ENCODE assay signal across 1 cellular context in genomic region chr11:64271339-64272132, GRCh38.
TF ChIP-seq lines count a peak whose summit lies in the region.

No MANE protein-coding gene starts in this region.

TF ChIP-seq in GM12878, 131 proteins besides CTCF, POLR2A, EP300 and RAD21 (continued from another document and continues in another):
- TF ChIP-seq, protein P1, sequence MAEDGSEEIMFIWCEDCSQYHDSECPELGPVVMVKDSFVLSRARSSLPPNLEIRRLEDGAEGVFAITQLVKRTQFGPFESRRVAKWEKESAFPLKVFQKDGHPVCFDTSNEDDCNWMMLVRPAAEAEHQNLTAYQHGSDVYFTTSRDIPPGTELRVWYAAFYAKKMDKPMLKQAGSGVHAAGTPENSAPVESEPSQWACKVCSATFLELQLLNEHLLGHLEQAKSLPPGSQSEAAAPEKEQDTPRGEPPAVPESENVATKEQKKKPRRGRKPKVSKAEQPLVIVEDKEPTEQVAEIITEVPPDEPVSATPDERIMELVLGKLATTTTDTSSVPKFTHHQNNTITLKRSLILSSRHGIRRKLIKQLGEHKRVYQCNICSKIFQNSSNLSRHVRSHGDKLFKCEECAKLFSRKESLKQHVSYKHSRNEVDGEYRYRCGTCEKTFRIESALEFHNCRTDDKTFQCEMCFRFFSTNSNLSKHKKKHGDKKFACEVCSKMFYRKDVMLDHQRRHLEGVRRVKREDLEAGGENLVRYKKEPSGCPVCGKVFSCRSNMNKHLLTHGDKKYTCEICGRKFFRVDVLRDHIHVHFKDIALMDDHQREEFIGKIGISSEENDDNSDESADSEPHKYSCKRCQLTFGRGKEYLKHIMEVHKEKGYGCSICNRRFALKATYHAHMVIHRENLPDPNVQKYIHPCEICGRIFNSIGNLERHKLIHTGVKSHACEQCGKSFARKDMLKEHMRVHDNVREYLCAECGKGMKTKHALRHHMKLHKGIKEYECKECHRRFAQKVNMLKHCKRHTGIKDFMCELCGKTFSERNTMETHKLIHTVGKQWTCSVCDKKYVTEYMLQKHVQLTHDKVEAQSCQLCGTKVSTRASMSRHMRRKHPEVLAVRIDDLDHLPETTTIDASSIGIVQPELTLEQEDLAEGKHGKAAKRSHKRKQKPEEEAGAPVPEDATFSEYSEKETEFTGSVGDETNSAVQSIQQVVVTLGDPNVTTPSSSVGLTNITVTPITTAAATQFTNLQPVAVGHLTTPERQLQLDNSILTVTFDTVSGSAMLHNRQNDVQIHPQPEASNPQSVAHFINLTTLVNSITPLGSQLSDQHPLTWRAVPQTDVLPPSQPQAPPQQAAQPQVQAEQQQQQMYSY (CRISPR knock-in tag; IDR thresholded peaks at IDR 0.05): no peak
- TF ChIP-seq MYC (IDR thresholded peaks at IDR 0.05; ENCODE audit: insufficient read depth, insufficient read length, insufficient replicate concordance, low read length, severe bottlenecking) (no peak), TCF3 (IDR thresholded peaks at IDR 0.05; ENCODE audit: borderline replicate concordance, insufficient read depth, low read depth, low read length) (no peak), SREBF1 (IDR thresholded peaks at IDR 0.05; ENCODE audit: low read length) (no peak), ZSCAN29 (IDR thresholded peaks at IDR 0.05) (no peak), CBX5 (IDR thresholded peaks at IDR 0.05; ENCODE audit: low read depth) (no peak), ETV6 (conservative IDR thresholded peaks at IDR 0.05 in 1 of 2, IDR thresholded peaks at IDR 0.05 in 1 of 2; ENCODE audit: borderline replicate concordance in 1 of 2, low read depth in 1 of 2) (no peak), RCOR1 (conservative IDR thresholded peaks at IDR 0.05; ENCODE audit: low read depth, low read length) (0 out of 2 replicates have a peak, but pooled peaks have one; percentile 48), ZBTB4 (CRISPR knock-in tag; IDR thresholded peaks at IDR 0.05) (no peak), POLR2AphosphoS2 (IDR thresholded peaks at IDR 0.05; ENCODE audit: low read depth, low read length) (peak; percentile 66; the same call in 1 of the 2 replicates), HDAC2 (IDR thresholded peaks at IDR 0.05) (no peak), FOXM1 (IDR thresholded peaks at IDR 0.05; ENCODE audit: low read depth, low read length) (no peak), IRF3 (IDR thresholded peaks at IDR 0.05) (no peak), SP1 (IDR thresholded peaks at IDR 0.05; ENCODE audit: low read depth, low read length) (no peak), CBX3 (IDR thresholded peaks at IDR 0.05; ENCODE audit: borderline replicate concordance, low read depth) (no peak), GABPA (IDR thresholded peaks at IDR 0.05; ENCODE audit: low read depth) (peak; percentile 75), ZNF217 (IDR thresholded peaks at IDR 0.05) (no peak), MYB (IDR thresholded peaks at IDR 0.05; ENCODE audit: borderline replicate concordance, low read depth, low read length) (no peak), IKZF1 (conservative IDR thresholded peaks at IDR 0.05) (peak; percentile 65), IRF5 (IDR thresholded peaks at IDR 0.05; ENCODE audit: borderline replicate concordance) (no peak), CHD2 (IDR thresholded peaks at IDR 0.05; ENCODE audit: borderline replicate concordance, low read depth, low read length) (peak; percentile 12), MXI1 (IDR thresholded peaks at IDR 0.05; ENCODE audit: low read depth, low read length) (0 out of 2 replicates have a peak, but pooled peaks have one; percentile 11), BCL3 (IDR thresholded peaks at IDR 0.05; ENCODE audit: borderline replicate concordance, insufficient read depth, low read depth, low read length, poor library complexity, severe bottlenecking) (peak; percentile 35), NR2C2 (IDR thresholded peaks at IDR 0.05; ENCODE audit: borderline replicate concordance, control insufficient read depth, insufficient read length, low read depth) (no peak), NR2C1 (IDR thresholded peaks at IDR 0.05) (peak; percentile 58), JUNB (IDR thresholded peaks at IDR 0.05) (no peak), BCLAF1 (IDR thresholded peaks at IDR 0.05) (no peak), SREBF2 (IDR thresholded peaks at IDR 0.05; ENCODE audit: low read length) (no peak), SMAD5 (IDR thresholded peaks at IDR 0.05; ENCODE audit: low read depth) (no peak), KAT2A (conservative IDR thresholded peaks at IDR 0.05; ENCODE audit: control insufficient read depth, low read depth, low read length) (no peak), BMI1 (IDR thresholded peaks at IDR 0.05; ENCODE audit: borderline replicate concordance) (no peak), BCL11A (IDR thresholded peaks at IDR 0.05; ENCODE audit: low read depth, low read length) (no peak), EED (IDR thresholded peaks at IDR 0.05; ENCODE audit: low read depth) (no peak), SRF (IDR thresholded peaks at IDR 0.05; ENCODE audit: low read depth in 2 of 2, low read length in 2 of 2) (no peak), LARP7 (IDR thresholded peaks at IDR 0.05) (peak; percentile 82), WRNIP1 (IDR thresholded peaks at IDR 0.05; ENCODE audit: borderline replicate concordance, low read depth, low read length) (no peak), STAT1 (conservative IDR thresholded peaks at IDR 0.05) (no peak)
- TF ChIP-seq, protein P2, sequence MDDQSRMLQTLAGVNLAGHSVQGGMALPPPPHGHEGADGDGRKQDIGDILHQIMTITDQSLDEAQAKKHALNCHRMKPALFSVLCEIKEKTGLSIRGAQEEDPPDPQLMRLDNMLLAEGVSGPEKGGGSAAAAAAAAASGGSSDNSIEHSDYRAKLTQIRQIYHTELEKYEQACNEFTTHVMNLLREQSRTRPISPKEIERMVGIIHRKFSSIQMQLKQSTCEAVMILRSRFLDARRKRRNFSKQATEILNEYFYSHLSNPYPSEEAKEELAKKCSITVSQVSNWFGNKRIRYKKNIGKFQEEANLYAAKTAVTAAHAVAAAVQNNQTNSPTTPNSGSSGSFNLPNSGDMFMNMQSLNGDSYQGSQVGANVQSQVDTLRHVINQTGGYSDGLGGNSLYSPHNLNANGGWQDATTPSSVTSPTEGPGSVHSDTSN (IDR thresholded peaks at IDR 0.05; ENCODE audit: insufficient replicate concordance, low read depth, low read length): no peak
- TF ChIP-seq, protein P3, sequence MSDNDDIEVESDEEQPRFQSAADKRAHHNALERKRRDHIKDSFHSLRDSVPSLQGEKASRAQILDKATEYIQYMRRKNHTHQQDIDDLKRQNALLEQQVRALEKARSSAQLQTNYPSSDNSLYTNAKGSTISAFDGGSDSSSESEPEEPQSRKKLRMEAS (IDR thresholded peaks at IDR 0.05; ENCODE audit: low read depth, low read length): 0 out of 2 replicates have a peak, but pooled peaks have one; percentile 15
- TF ChIP-seq, protein P4, sequence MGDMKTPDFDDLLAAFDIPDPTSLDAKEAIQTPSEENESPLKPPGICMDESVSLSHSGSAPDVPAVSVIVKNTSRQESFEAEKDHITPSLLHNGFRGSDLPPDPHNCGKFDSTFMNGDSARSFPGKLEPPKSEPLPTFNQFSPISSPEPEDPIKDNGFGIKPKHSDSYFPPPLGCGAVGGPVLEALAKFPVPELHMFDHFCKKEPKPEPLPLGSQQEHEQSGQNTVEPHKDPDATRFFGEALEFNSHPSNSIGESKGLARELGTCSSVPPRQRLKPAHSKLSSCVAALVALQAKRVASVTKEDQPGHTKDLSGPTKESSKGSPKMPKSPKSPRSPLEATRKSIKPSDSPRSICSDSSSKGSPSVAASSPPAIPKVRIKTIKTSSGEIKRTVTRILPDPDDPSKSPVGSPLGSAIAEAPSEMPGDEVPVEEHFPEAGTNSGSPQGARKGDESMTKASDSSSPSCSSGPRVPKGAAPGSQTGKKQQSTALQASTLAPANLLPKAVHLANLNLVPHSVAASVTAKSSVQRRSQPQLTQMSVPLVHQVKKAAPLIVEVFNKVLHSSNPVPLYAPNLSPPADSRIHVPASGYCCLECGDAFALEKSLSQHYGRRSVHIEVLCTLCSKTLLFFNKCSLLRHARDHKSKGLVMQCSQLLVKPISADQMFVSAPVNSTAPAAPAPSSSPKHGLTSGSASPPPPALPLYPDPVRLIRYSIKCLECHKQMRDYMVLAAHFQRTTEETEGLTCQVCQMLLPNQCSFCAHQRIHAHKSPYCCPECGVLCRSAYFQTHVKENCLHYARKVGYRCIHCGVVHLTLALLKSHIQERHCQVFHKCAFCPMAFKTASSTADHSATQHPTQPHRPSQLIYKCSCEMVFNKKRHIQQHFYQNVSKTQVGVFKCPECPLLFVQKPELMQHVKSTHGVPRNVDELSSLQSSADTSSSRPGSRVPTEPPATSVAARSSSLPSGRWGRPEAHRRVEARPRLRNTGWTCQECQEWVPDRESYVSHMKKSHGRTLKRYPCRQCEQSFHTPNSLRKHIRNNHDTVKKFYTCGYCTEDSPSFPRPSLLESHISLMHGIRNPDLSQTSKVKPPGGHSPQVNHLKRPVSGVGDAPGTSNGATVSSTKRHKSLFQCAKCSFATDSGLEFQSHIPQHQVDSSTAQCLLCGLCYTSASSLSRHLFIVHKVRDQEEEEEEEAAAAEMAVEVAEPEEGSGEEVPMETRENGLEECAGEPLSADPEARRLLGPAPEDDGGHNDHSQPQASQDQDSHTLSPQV (IDR thresholded peaks at IDR 0.05): no peak
